ENCODE assay signal across 11 cellular contexts in genomic region chr22:41238570-41239442, GRCh38. TPM values are rescaled to one million over a fixed set of nuclear protein-coding genes. Genes with fewer than 3 reads are reported as not detected.
DNase-seq lines count a peak whose midpoint lies in the region; ATAC-seq, FAIRE-seq and TF ChIP-seq lines count a peak whose summit lies in the region.
"Had no signal": no experiment of that assay in that cellular context is flagged by ENCODE, and none has a peak within 500 bp of the region (broad histone marks: within the 10 kb centered on the region; RNA-seq: fewer than 3 reads in every experiment).

No MANE protein-coding gene starts in this region.

- peak overlapping the region; percentile 34 for H4K5ac ChIP-seq in H9 (ENCODE audit: insufficient read length, low read depth, low read length)

- WGBS in H9 (ENCODE audit: extremely low coverage, insufficient read length, low lambda C conversion rate) = no CpG with 5 or more reads among the region's 32 CpGs

- no peaks in the 10 kb centered on the region; a peak in 1 of 7 replicates for H3K36me3 Mint-ChIP-seq in H9 (ENCODE audit: insufficient read depth in 1 of 3, low read depth in 3 of 3)
- peaks cover 7% of the 10 kb centered on the region for H3K36me3 Mint-ChIP-seq in central memory CD8-positive, alpha-beta T cell (ENCODE audit: insufficient read depth)
- H3K36me3 Mint-ChIP-seq in naive thymus-derived CD8-positive, alpha-beta T cell = peaks cover 0 to 2% (median 0%) of the 10 kb centered on the region in 3 donors

- no peak overlapping the region for H3K4me2 ChIP-seq in H9 (ENCODE audit: insufficient read depth, insufficient read length, low read length)

- no peak overlapping the region for H3K18ac ChIP-seq in H9 (ENCODE audit: insufficient read length, low read depth, low read length)

- no peak overlapping the region for H2BK20ac ChIP-seq in H9 (ENCODE audit: low read depth, low read length, poor library complexity, severe bottlenecking)

- no peaks in the 10 kb centered on the region for H3K9me3 ChIP-seq in H9 (ENCODE audit: control insufficient read depth, low read depth, low read length)
- H3K9me3 ChIP-seq: adrenal gland had no signal

- POLR2A ChIA-PET in naive thymus-derived CD8-positive, alpha-beta T cell (lab: Charles Lee) = interaction anchor here (1.2 to 2.8 kb wide), 5 partner anchors 9 to 316 kb away, joined by 3 to 18 read pairs (median 9); partner anchors contain the start of gene RBX1

- H3K4me3 Mint-ChIP-seq in H9 = 0 out of 5 replicates have a peak overlapping the region, but pooled peaks of 1 of the 2 experiments have one; percentile 1
- H3K4me3 Mint-ChIP-seq in central memory CD8-positive, alpha-beta T cell = peak overlapping the region; percentile 71
- peak overlapping the region; percentile 63 to 87 (median 80) for H3K4me3 Mint-ChIP-seq in naive thymus-derived CD8-positive, alpha-beta T cell

- no peak overlapping the region for H2BK120ac ChIP-seq in H9 (ENCODE audit: low read depth, low read length, poor library complexity, severe bottlenecking)

- no peak overlapping the region for H4K8ac ChIP-seq in H9 (replicated peaks; ENCODE audit: insufficient read length, low read depth, low read length)

- H3K4me1 Mint-ChIP-seq in H9 = peaks cover 14% of the 10 kb centered on the region in 2 experiments
- peaks cover 11% of the 10 kb centered on the region for H3K4me1 Mint-ChIP-seq in central memory CD8-positive, alpha-beta T cell
- peaks cover 3 to 17% (median 5%) of the 10 kb centered on the region in 4 donors for H3K4me1 Mint-ChIP-seq in naive thymus-derived CD8-positive, alpha-beta T cell

- peak overlapping the region; percentile 30; the same call in 1 of the 2 replicates for H3K14ac ChIP-seq in H9 (ENCODE audit: insufficient read depth, low read length)

- FAIRE-seq in H54 (lab: Jason Lieb, UNC) = no peak

- H3K27me3 ChIP-seq in H9 (ENCODE audit: insufficient read depth, low read length) = no peaks in the 10 kb centered on the region
- H3K27me3 ChIP-seq: adrenal gland had no signal

- H2AFZ ChIP-seq in H9 (ENCODE audit: low read length) = no peak overlapping the region

- no peak overlapping the region for H3K23ac ChIP-seq in H9 (ENCODE audit: insufficient read length, low read depth, low read length)

- H3K9me3 Mint-ChIP-seq in H9 = no peaks in the 10 kb centered on the region
- no peaks in the 10 kb centered on the region for H3K9me3 Mint-ChIP-seq in central memory CD8-positive, alpha-beta T cell
- no peaks in the 10 kb centered on the region for H3K9me3 Mint-ChIP-seq in naive thymus-derived CD8-positive, alpha-beta T cell

- H3K27me3 Mint-ChIP-seq in H9 (ENCODE audit: low read depth) = peaks cover 5% of the 10 kb centered on the region
- no peaks in the 10 kb centered on the region for H3K27me3 Mint-ChIP-seq in central memory CD8-positive, alpha-beta T cell
- H3K27me3 Mint-ChIP-seq in naive thymus-derived CD8-positive, alpha-beta T cell = no peaks in the 10 kb centered on the region

- TF ChIP-seq POLR2A in H54 (IDR thresholded peaks at IDR 0.05; ENCODE audit: low read depth, low read length) = no peak

- no peak overlapping the region for H2BK12ac ChIP-seq in H9 (ENCODE audit: insufficient read length, low read depth, low read length)

- H2BK15ac ChIP-seq in H9 (ENCODE audit: low read depth, low read length) = no peak overlapping the region

- DNase-seq in H9 (no peak), H54 (ENCODE audit: insufficient read length, low spot score) (no peak)
- DNase-seq in central memory CD8-positive, alpha-beta T cell (ENCODE audit: low spot score in 2 of 2) = no peak
- DNase-seq in naive thymus-derived CD8-positive, alpha-beta T cell = no peak
- DNase-seq: T-helper 9 cell had no signal

- no peak overlapping the region for H3K4ac ChIP-seq in H9 (ENCODE audit: low read depth, low read length)

- H2BK5ac ChIP-seq in H9 (ENCODE audit: insufficient read length, low read length) = no peak overlapping the region

- H2AK5ac ChIP-seq in H9 (ENCODE audit: insufficient read length, low read length) = no peak overlapping the region

- H3K27ac ChIP-seq in 22Rv1 (peak overlapping the region; percentile 53; the same call in 1 of the 2 replicates), H9 (ENCODE audit: insufficient read length, low read depth, low read length) (no peak overlapping the region)
- H3K27ac ChIP-seq: C4-2B had no signal

- no peaks in the 10 kb centered on the region for H3K4me1 ChIP-seq in H9 (ENCODE audit: insufficient read depth, low read length)

- H3K79me1 ChIP-seq in H9 (ENCODE audit: insufficient read depth, low read depth, low read length, poor library complexity, severe bottlenecking) = no peaks in the 10 kb centered on the region

- peak overlapping the region in 2 of 3 experiments; percentile 17 to 26; a peak in 1 of 7 replicates for H3K27ac Mint-ChIP-seq in H9
- H3K27ac Mint-ChIP-seq in central memory CD8-positive, alpha-beta T cell (ENCODE audit: low read depth) = peak overlapping the region; percentile 6
- H3K27ac Mint-ChIP-seq in naive thymus-derived CD8-positive, alpha-beta T cell = peak overlapping the region in 4 of 10 donors; percentile 53 to 89 (median 78)

- H4K20me1 ChIP-seq in H9 (ENCODE audit: control insufficient read depth, insufficient read depth, insufficient read length) = no peaks in the 10 kb centered on the region

- no peak overlapping the region for H3K56ac ChIP-seq in H9 (ENCODE audit: insufficient read length, low read depth, low read length)

- H3K9ac ChIP-seq in H9 (ENCODE audit: extremely low read depth, insufficient read length, low read length) = no peak overlapping the region

- no peak overlapping the region for H4K91ac ChIP-seq in H9 (ENCODE audit: insufficient read length, low read depth, low read length)

- H3T11ph ChIP-seq in H9 (ENCODE audit: low read length) = no peak overlapping the region

- H3K23me2 ChIP-seq in H9 (ENCODE audit: insufficient read length, low read depth, low read length, poor library complexity, severe bottlenecking) = no peaks in the 10 kb centered on the region

- TF ChIP-seq CTCF in 22Rv1 (IDR thresholded peaks at IDR 0.05) (no peak), H9 (conservative IDR thresholded peaks at IDR 0.05) (no peak)

- no peaks in the 10 kb centered on the region for H3K79me2 ChIP-seq in H9 (ENCODE audit: insufficient read depth, low read length)

- no peak for ATAC-seq in central memory CD8-positive, alpha-beta T cell (replicated peaks; ENCODE audit: extremely low read depth, poor library complexity, severe bottlenecking)
- ATAC-seq in naive thymus-derived CD8-positive, alpha-beta T cell = no peak
- ATAC-seq in GM19324 (IDR thresholded peaks at IDR 0.05; ENCODE audit: low FRiP score, unreplicated experiment) = no peak
- no peak for ATAC-seq in GM21390 (IDR thresholded peaks at IDR 0.05; ENCODE audit: unreplicated experiment)
- no peak for ATAC-seq in GM18870 (IDR thresholded peaks at IDR 0.05; ENCODE audit: unreplicated experiment)

RNA-seq across cellular contexts. Expression of gene CHADL, which starts 1.9 kb away (rescaled TPM):
- total RNA-seq in H9 (2021) = 1.3 and 1.6 TPM in 2 replicates
- total RNA-seq in naive thymus-derived CD8-positive, alpha-beta T cell = under 1 TPM; 0.83 to 0.85 TPM
- 1 to 10 TPM in 2 of 3 donors, under 1 TPM in 1; 0.49 to 1.7 (median 1.3) TPM for polyA plus RNA-seq in naive thymus-derived CD8-positive, alpha-beta T cell

RNA-seq across cellular contexts. Expression of gene L3MBTL2, which starts 33.7 kb away (rescaled TPM):
- 33.6 and 34.9 TPM in 2 replicates for total RNA-seq in H9 (2021)
- total RNA-seq in naive thymus-derived CD8-positive, alpha-beta T cell = 10 to 100 TPM; 42.2 to 44.2 TPM
- 10 to 100 TPM; 27.5 to 39.9 (median 34.0) TPM for polyA plus RNA-seq in naive thymus-derived CD8-positive, alpha-beta T cell

RNA-seq across cellular contexts. Expression of gene RANGAP1, which starts 47.2 kb away (rescaled TPM):
- 130 and 139 TPM in 2 replicates for total RNA-seq in H9 (2021)
- 10 to 100 TPM; 80.0 to 86.6 TPM for total RNA-seq in naive thymus-derived CD8-positive, alpha-beta T cell
- polyA plus RNA-seq in naive thymus-derived CD8-positive, alpha-beta T cell = 10 to 100 TPM; 18.9 to 30.1 (median 23.8) TPM
